14 cellular contexts compared by ENCODE assay signal in the genomic region with DNA sequence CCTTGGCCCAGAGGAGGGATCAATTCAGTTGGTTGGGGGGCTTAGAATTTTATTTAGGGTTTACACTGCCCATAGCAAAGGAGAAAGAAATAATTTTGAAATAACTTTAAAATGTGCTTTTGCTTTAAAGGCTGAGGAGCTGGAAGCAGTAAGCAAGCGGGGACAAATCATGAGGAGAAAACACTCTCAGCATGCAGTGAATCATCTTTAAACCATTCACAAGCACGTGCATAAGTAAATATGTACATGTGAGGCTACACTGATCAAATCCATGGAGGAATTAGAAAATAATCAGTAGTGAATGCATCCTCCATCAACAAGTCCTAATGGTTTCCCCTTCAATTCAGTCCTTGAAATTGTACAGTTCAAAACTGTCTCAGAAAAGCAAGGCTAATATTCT.
DNase-seq lines count a peak whose midpoint lies in the region; ATAC-seq, FAIRE-seq and TF ChIP-seq lines count a peak whose summit lies in the region.
"Had no signal": no experiment of that assay in that cellular context is flagged by ENCODE, and none has a peak within 500 bp of the region (broad histone marks: within the 10 kb centered on the region; RNA-seq: fewer than 3 reads in every experiment).

No MANE protein-coding gene starts in this region.

- H3K27me3 ChIP-seq in ACC112 (ENCODE audit: insufficient read depth, low read length) (no peaks in the 10 kb centered on the region), bronchial epithelial cell (ENCODE audit: control insufficient read depth, insufficient read depth, low read length) (no peaks in the 10 kb centered on the region), HepG2 (ENCODE audit: control insufficient read depth in 1 of 2, insufficient read depth in 2 of 2, low read length in 2 of 2) (no peaks in the 10 kb centered on the region), H7 (ENCODE audit: control insufficient read depth, insufficient read depth, low read length) (no peaks in the 10 kb centered on the region)
- H3K27me3 ChIP-seq: BLaER1 treated with 17β-estradiol and CSF1 and Interleukin-3, amounts not matched to agents 10 nM and 100 nM had no signal

- BruUV-seq in HepG2 (replicated peaks; lab: Mats Ljungman, UMichigan): no TSS peak

- peaks cover 32% of the 10 kb centered on the region for H3K4me1 ChIP-seq in ACC112 (ENCODE audit: control insufficient read depth, insufficient read depth, low read length, unreplicated experiment)
- no peaks in the 10 kb centered on the region for H3K4me1 ChIP-seq in HepG2 (ENCODE audit: insufficient read depth, low read length)
- H3K4me1 ChIP-seq: BLaER1 treated with 17β-estradiol and CSF1 and Interleukin-3, amounts not matched to agents 10 nM and 100 nM had no signal

- in situ Hi-C loops in HepG2 (cut with HindIII; ENCODE audit: extremely low pct_ligation_motif_present, low pct_unique_long_range_greater_than_20kb): no loop called here

- no peaks in the 10 kb centered on the region for H3K9me3 ChIP-seq in HepG2 (ENCODE audit: low read length)
- H3K9me3 ChIP-seq: BLaER1 treated with 17β-estradiol and CSF1 and Interleukin-3, amounts not matched to agents 10 nM and 100 nM had no signal

- H3K79me2 ChIP-seq in ACC112 (ENCODE audit: control insufficient read depth, insufficient read depth, low read length, unreplicated experiment): no peaks in the 10 kb centered on the region
- H3K79me2 ChIP-seq in HepG2 (ENCODE audit: insufficient read depth, low read length): no peaks in the 10 kb centered on the region

- no peak for ATAC-seq in HepG2
- ATAC-seq in GM19023 (IDR thresholded peaks at IDR 0.05; ENCODE audit: unreplicated experiment): no peak

- H3K4me2 ChIP-seq in HepG2 (ENCODE audit: low read depth, low read length): no peak overlapping the region
- H3K4me2 ChIP-seq: BLaER1 treated with 17β-estradiol and CSF1 and Interleukin-3, amounts not matched to agents 10 nM and 100 nM had no signal

- H2AFZ ChIP-seq in ACC112 (ENCODE audit: low read length, unreplicated experiment) (peak overlapping the region; percentile 42), HepG2 (ENCODE audit: low read length) (no peak overlapping the region)

- peak; percentile 82 for DNase-seq in HS-5 (ENCODE audit: low read depth)
- peak; percentile 72 for DNase-seq in bronchial epithelial cell (ENCODE audit: low read depth)
- no peak for DNase-seq in HepG2 (ENCODE audit: low spot score)
- DNase-seq in activated CD8-positive, alpha-beta memory T cell treated with anti-CD3 and anti-CD28 coated beads, Interleukin-2, amount 50 U/mL, for 48 hours: no peak
- no peak for DNase-seq in 8988T
- no peak for DNase-seq in H7
- DNase-seq: activated CD4-positive, alpha-beta T cell treated with anti-CD3 and anti-CD28 coated beads, Interleukin-2, amount 10 ng/mL, durations not matched to agents 7 days and 5 days; naive B cell; NCI-H524 treated with DMSO at 0.1 percent for 48 hours; small intestine had no signal

- CTCF ChIA-PET in HepG2 (lab: Yijun Ruan, JAX; ENCODE audit: low intra/inter-chr PET ratio, low total read pairs): no interaction called here

- H4K20me1 ChIP-seq in HepG2 (ENCODE audit: insufficient read depth, low read length): no peaks in the 10 kb centered on the region
- H4K20me1 ChIP-seq: BLaER1 treated with 17β-estradiol and CSF1 and Interleukin-3, amounts not matched to agents 10 nM and 100 nM had no signal

- intact Hi-C loops in HepG2 (cut with micrococcal nuclease; ENCODE audit: unreplicated experiment): no loop called here

- TF ChIP-seq EP300 in HepG2 (IDR thresholded peaks at IDR 0.05; ENCODE audit: low read depth in 2 of 2, low read length in 2 of 2) (no peak), HepG2 (CRISPR knock-in tag; IDR thresholded peaks at IDR 0.05; ENCODE audit: borderline replicate concordance) (no peak)

- H3K9ac ChIP-seq in HepG2 (ENCODE audit: insufficient read depth, low read depth, low read length): no peak overlapping the region
- H3K9ac ChIP-seq: BLaER1 treated with 17β-estradiol and CSF1 and Interleukin-3, amounts not matched to agents 10 nM and 100 nM had no signal

- TF ChIP-seq POLR2A in HepG2 (IDR thresholded peaks at IDR 0.05; ENCODE audit: insufficient read depth in 1 of 2, low read depth in 2 of 2, low read length in 2 of 2): no peak

- H3K27ac ChIP-seq in ACC112 (ENCODE audit: low read depth, low read length) (peak overlapping the region; percentile 66), HepG2 (ENCODE audit: extremely low read length, insufficient read depth, low read length) (no peak overlapping the region)
- H3K27ac ChIP-seq: BLaER1 treated with 17β-estradiol and CSF1 and Interleukin-3, amounts not matched to agents 10 nM and 100 nM; SK-N-MC had no signal

- POLR2A ChIA-PET in HepG2 (lab: Yijun Ruan, JAX): no interaction called here

- no peak for TF ChIP-seq CTCF in bronchial epithelial cell (IDR thresholded peaks at IDR 0.05; ENCODE audit: insufficient read depth, low read length, severe bottlenecking)
- TF ChIP-seq CTCF in HepG2 (CRISPR knock-in tag; IDR thresholded peaks at IDR 0.05): no peak

- no peaks in the 10 kb centered on the region for H3K36me3 ChIP-seq in ACC112 (ENCODE audit: insufficient read depth, low read length)
- H3K36me3 ChIP-seq in bronchial epithelial cell (ENCODE audit: control insufficient read depth, insufficient read depth, low read length): no peaks in the 10 kb centered on the region
- no peaks in the 10 kb centered on the region for H3K36me3 ChIP-seq in HepG2 (replicated peaks in 1 of 2; ENCODE audit: control insufficient read depth in 1 of 2, insufficient read depth in 2 of 2, low read length in 2 of 2)
- no peaks in the 10 kb centered on the region for H3K36me3 ChIP-seq in H7 (replicated peaks; ENCODE audit: control insufficient read depth, insufficient read depth, low read length)
- H3K36me3 ChIP-seq: BLaER1 treated with 17β-estradiol and CSF1 and Interleukin-3, amounts not matched to agents 10 nM and 100 nM had no signal

- TF ChIP-seq RAD21 in HepG2 (CRISPR knock-in tag; IDR thresholded peaks at IDR 0.05): no peak

- FAIRE-seq in bronchial epithelial cell (lab: Jason Lieb, UNC) (no peak), HepG2 (lab: Jason Lieb, UNC) (no peak)
- FAIRE-seq: small intestine had no signal

- H3K4me3 ChIP-seq in ACC112 (ENCODE audit: low read depth, low read length): peak overlapping the region; percentile 21; the same call in 1 of the 2 replicates
- H3K4me3 ChIP-seq in bronchial epithelial cell (ENCODE audit: low read depth, low read length): no peak overlapping the region
- H3K4me3 ChIP-seq in HepG2 (replicated peaks in 1 of 3; ENCODE audit: insufficient read depth in 1 of 3, low read depth in 2 of 3, low read length in 3 of 3): no peak overlapping the region
- no peak overlapping the region for H3K4me3 ChIP-seq in H7 (ENCODE audit: insufficient read depth, low read depth, low read length)
- H3K4me3 ChIP-seq: BLaER1 treated with 17β-estradiol and CSF1 and Interleukin-3, amounts not matched to agents 10 nM and 100 nM; SK-N-MC had no signal

- WGBS in HepG2 (ENCODE audit: low lambda C conversion rate): 6% methylated on average over 2 of the region's 2 CpGs

TF ChIP-seq in HepG2, 621 proteins besides CTCF, POLR2A, EP300 and RAD21:
- TF ChIP-seq KDM4B (CRISPR knock-in tag; IDR thresholded peaks at IDR 0.05) (no peak), FOSL2 (CRISPR knock-in tag; IDR thresholded peaks at IDR 0.05) (0 out of 2 replicates have a peak, but pooled peaks have one; percentile 28)
- TF ChIP-seq, protein P1, sequence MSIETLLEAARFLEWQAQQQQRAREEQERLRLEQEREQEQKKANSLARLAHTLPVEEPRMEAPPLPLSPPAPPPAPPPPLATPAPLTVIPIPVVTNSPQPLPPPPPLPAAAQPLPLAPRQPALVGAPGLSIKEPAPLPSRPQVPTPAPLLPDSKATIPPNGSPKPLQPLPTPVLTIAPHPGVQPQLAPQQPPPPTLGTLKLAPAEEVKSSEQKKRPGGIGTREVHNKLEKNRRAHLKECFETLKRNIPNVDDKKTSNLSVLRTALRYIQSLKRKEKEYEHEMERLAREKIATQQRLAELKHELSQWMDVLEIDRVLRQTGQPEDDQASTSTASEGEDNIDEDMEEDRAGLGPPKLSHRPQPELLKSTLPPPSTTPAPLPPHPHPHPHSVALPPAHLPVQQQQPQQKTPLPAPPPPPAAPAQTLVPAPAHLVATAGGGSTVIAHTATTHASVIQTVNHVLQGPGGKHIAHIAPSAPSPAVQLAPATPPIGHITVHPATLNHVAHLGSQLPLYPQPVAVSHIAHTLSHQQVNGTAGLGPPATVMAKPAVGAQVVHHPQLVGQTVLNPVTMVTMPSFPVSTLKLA (IDR thresholded peaks at IDR 0.05): peak; percentile 46; the same call in 1 of the 2 replicates

Comparison
In these comparisons a context has a peak if more than half of its experiments do, and no peak if none do; other contexts are left out.
1. DNase-seq: peak in HS-5 (single experiment) and bronchial epithelial cell (single experiment); none in HepG2 (single experiment), activated CD8-positive, alpha-beta memory T cell treated with anti-CD3 and anti-CD28 coated beads, Interleukin-2, amount 50 U/mL, for 48 hours (single experiment), 8988T (single experiment) and H7 (single experiment).